17 cellular contexts compared by ENCODE assay signal in genomic region chr7:77417801-77418200, GRCh38.
"Had no signal": no experiment of that assay in that cellular context is flagged by ENCODE, and none has a peak within 500 bp of the region (broad histone marks: within the 10 kb centered on the region; RNA-seq: fewer than 3 reads in every experiment).

No MANE protein-coding gene starts in this region.

- H3K36me3 Mint-ChIP-seq: activated naive CD4-positive, alpha-beta T cell treated with anti-CD3 and anti-CD28 coated beads, Interleukin-2, amount 50 U/mL, for 24 hours; brain; stimulated activated effector memory CD8-positive, alpha-beta T cell treated with anti-CD3 and anti-CD28 coated beads, Interleukin-12 subunit alpha, Interleukin-12 subunit beta, amount 100 ng/mL, for 72 hours had no signal

- H3K9me3 Mint-ChIP-seq: activated naive CD4-positive, alpha-beta T cell treated with anti-CD3 and anti-CD28 coated beads, Interleukin-2, amount 50 U/mL, for 24 hours; activated T-helper 1 cell treated with anti-CD3 and anti-CD28 coated beads, Interleukin-12 subunit alpha, Interleukin-12 subunit beta, Interleukin-2, Interleukin-4 antibody, amounts not matched to agents 30 ng/mL and 10 ng/mL and 1 ng/mL, durations not matched to agents 14 hours and 24 hours and 36 hours; stimulated activated effector memory CD8-positive, alpha-beta T cell treated with anti-CD3 and anti-CD28 coated beads, Interleukin-12 subunit alpha, Interleukin-12 subunit beta, amount 100 ng/mL, for 72 hours had no signal

- H3K27me3 Mint-ChIP-seq: activated naive CD4-positive, alpha-beta T cell treated with anti-CD3 and anti-CD28 coated beads, Interleukin-2, amount 50 U/mL, for 24 hours had no signal

- ATAC-seq: activated CD8-positive, alpha-beta T cell treated with anti-CD3 and anti-CD28 coated beads, Interleukin-2, amount 10 ng/mL, durations not matched to agents 7 days and 5 days; heart left ventricle; lower lobe of right lung; right cardiac atrium; stimulated activated effector memory CD8-positive, alpha-beta T cell treated with anti-CD3 and anti-CD28 coated beads, Interleukin-12 subunit alpha, Interleukin-12 subunit beta, amount 100 ng/mL, for 72 hours had no signal

- H3K27ac Mint-ChIP-seq: activated CD8-positive, alpha-beta T cell treated with anti-CD3 and anti-CD28 coated beads, Interleukin-2, amount 10 ng/mL, durations not matched to agents 7 days and 5 days; activated naive CD4-positive, alpha-beta T cell treated with anti-CD3 and anti-CD28 coated beads, Interleukin-2, amount 50 U/mL, for 24 hours; activated T-helper 1 cell treated with anti-CD3 and anti-CD28 coated beads, Interleukin-12 subunit alpha, Interleukin-12 subunit beta, Interleukin-2, Interleukin-4 antibody, amounts not matched to agents 30 ng/mL and 10 ng/mL and 1 ng/mL, durations not matched to agents 14 hours and 24 hours and 36 hours; brain; nephron progenitor cell; stimulated activated effector memory CD8-positive, alpha-beta T cell treated with anti-CD3 and anti-CD28 coated beads, Interleukin-12 subunit alpha, Interleukin-12 subunit beta, amount 100 ng/mL, for 72 hours had no signal

- DNase-seq: activated CD4-positive, alpha-beta T cell treated with anti-CD3 and anti-CD28 coated beads for 1 hour; activated CD4-positive, alpha-beta T cell treated with anti-CD3 and anti-CD28 coated beads, Interleukin-2, amount 50 U/mL, for 1 hour; activated CD8-positive, alpha-beta T cell treated with anti-CD3 and anti-CD28 coated beads, Interleukin-2, amount 10 ng/mL, durations not matched to agents 7 days and 5 days; activated gamma-delta T cell treated with Interleukin-2 at 50 U/mL for 16 hours; anterior cingulate cortex; heart left ventricle; lower lobe of right lung; nephron progenitor cell; nucleus accumbens; right cardiac atrium; stimulated activated CD4-positive, alpha-beta T cell treated with anti-CD3 and anti-CD28 coated beads, Interleukin-2, amount 100 ng/mL, for 24 hours; transverse colon; uterus had no signal
